ENCODE assay signal across 20 cellular contexts in genomic region chr17:73625975-73626706, GRCh38. TPM values are rescaled to one million over a fixed set of nuclear protein-coding genes. Genes with fewer than 3 reads are reported as not detected.
DNase-seq lines count a peak whose midpoint lies in the region; ATAC-seq and TF ChIP-seq lines count a peak whose summit lies in the region.
"Had no signal": no experiment of that assay in that cellular context is flagged by ENCODE, and none has a peak within 500 bp of the region (broad histone marks: within the 10 kb centered on the region; RNA-seq: fewer than 3 reads in every experiment).

No MANE protein-coding gene starts in this region.

- H3K27ac ChIP-seq in thymus (ENCODE audit: low read depth) (peak overlapping the region; percentile 21), Peyer's patch (no peak overlapping the region)
- H3K27ac ChIP-seq: adrenal gland; BLaER1 treated with 17β-estradiol and CSF1 and Interleukin-3, amounts not matched to agents 10 nM and 100 nM; coronary artery; esophagus muscularis mucosa; GM23248; PC-9; VCaP had no signal

- H3K27me3 ChIP-seq in thymus (ENCODE audit: control insufficient read depth, insufficient read depth) (no peaks in the 10 kb centered on the region), Peyer's patch (no peaks in the 10 kb centered on the region)
- H3K27me3 ChIP-seq: adrenal gland; BLaER1 treated with 17β-estradiol and CSF1 and Interleukin-3, amounts not matched to agents 10 nM and 100 nM had no signal

- H3K9me3 ChIP-seq in thymus (ENCODE audit: control insufficient read depth) (no peaks in the 10 kb centered on the region), Peyer's patch (no peaks in the 10 kb centered on the region)
- H3K9me3 ChIP-seq: adrenal gland had no signal

- no peak overlapping the region for H3K4me3 ChIP-seq in thymus (ENCODE audit: low read length)
- no peak overlapping the region for H3K4me3 ChIP-seq in Peyer's patch
- H3K4me3 ChIP-seq: adrenal gland; BLaER1 treated with 17β-estradiol and CSF1 and Interleukin-3, amounts not matched to agents 10 nM and 100 nM; coronary artery; esophagus muscularis mucosa; GM23248; PC-9 had no signal

- H3K4me1 ChIP-seq in thymus (ENCODE audit: control insufficient read depth, insufficient read depth, low read length) (no peaks in the 10 kb centered on the region), Peyer's patch (no peaks in the 10 kb centered on the region)
- H3K4me1 ChIP-seq: adrenal gland, esophagus muscularis mucosa had no signal

- ATAC-seq in esophagus mucosa = peak; percentile 83
- ATAC-seq: activated CD8-positive, alpha-beta T cell treated with anti-CD3 and anti-CD28 coated beads, Interleukin-2, amount 10 ng/mL, durations not matched to agents 7 days and 5 days had no signal

- DNase-seq in NCI-H2196 (lab: John Stamatoyannopoulos, UW; ENCODE audit: unreplicated experiment) (peak; percentile 19), NCI-H2196 treated with DMSO at 0.1 percent for 48 hours (lab: John Stamatoyannopoulos, UW; ENCODE audit: unreplicated experiment) (no peak), midbrain (lab: John Stamatoyannopoulos, UW) (peak; percentile 12), NCI-H2227 (lab: John Stamatoyannopoulos, UW; ENCODE audit: unreplicated experiment) (no peak), Peyer's patch (no peak), SK-N-DZ (ENCODE audit: low spot score) (no peak)
- DNase-seq: 8988T; activated CD8-positive, alpha-beta T cell treated with anti-CD3 and anti-CD28 coated beads, Interleukin-2, amount 10 ng/mL, durations not matched to agents 7 days and 5 days; adrenal gland; GM23248; naive B cell; PC-9; stimulated activated CD4-positive, alpha-beta T cell treated with anti-CD3 and anti-CD28 coated beads, Interleukin-2, amount 100 ng/mL, for 24 hours; SW 1271 had no signal

- 96% methylated on average over 13 of the region's 13 CpGs for WGBS in thymus

- no peak for TF ChIP-seq CTCF in Peyer's patch (IDR thresholded peaks at IDR 0.05)

- TF ChIP-seq POLR2A in Peyer's patch (IDR thresholded peaks at IDR 0.05) = no peak

- H3K36me3 ChIP-seq in thymus (ENCODE audit: control insufficient read depth, insufficient read depth) (no peaks in the 10 kb centered on the region), Peyer's patch (no peaks in the 10 kb centered on the region)
- H3K36me3 ChIP-seq: adrenal gland; BLaER1 treated with 17β-estradiol and CSF1 and Interleukin-3, amounts not matched to agents 10 nM and 100 nM; esophagus muscularis mucosa had no signal

RNA-seq across cellular contexts. Expression of gene SDK2, which starts 18.1 kb away (rescaled TPM):
- total RNA-seq in esophagus mucosa (4.9 TPM), Peyer's patch (1 to 10 TPM in 2 of 4 donors, under 1 TPM in 2; 0.18 to 3.3 (median 1.2) TPM)
- 0.87 TPM for polyA plus RNA-seq in thymus
- polyA plus RNA-seq in SK-N-DZ (2014; cell fraction: cytosol; rRNA removed) = 1.7 and 2.4 TPM in 2 replicates
- 0.85 and 1.3 TPM in 2 replicates for polyA plus RNA-seq in SK-N-DZ (2014; cell fraction: nucleus; rRNA removed)

Comparison
In these comparisons a context has a peak if more than half of its experiments do, and no peak if none do; other contexts are left out.
1. DNase-seq: peak in NCI-H2196 (single experiment) and midbrain (single experiment); none in NCI-H2196 treated with DMSO at 0.1 percent for 48 hours (single experiment), NCI-H2227 (single experiment), Peyer's patch (0 of 3) and SK-N-DZ (single experiment).